In genomic region chr19:21934131-21934530, GRCh38 we compare ENCODE assay signal across 3 cellular contexts.
"Had no signal": no experiment of that assay in that cellular context is flagged by ENCODE, and none has a peak within 500 bp of the region (broad histone marks: within the 10 kb centered on the region; RNA-seq: fewer than 3 reads in every experiment).

No MANE protein-coding gene starts in this region.

- H3K4me3 ChIP-seq: GM12878 had no signal

- DNase-seq: GDM1, GF-D8 had no signal
